ENCODE assay signal across 23 cellular contexts in genomic region chr7:92606985-92607384, GRCh38. TPM values are rescaled to one million over a fixed set of nuclear protein-coding genes. Genes with fewer than 3 reads are reported as not detected.
DNase-seq lines count a peak whose midpoint lies in the region; ATAC-seq and TF ChIP-seq lines count a peak whose summit lies in the region.
"Had no signal": no experiment of that assay in that cellular context is flagged by ENCODE, and none has a peak within 500 bp of the region (broad histone marks: within the 10 kb centered on the region; RNA-seq: fewer than 3 reads in every experiment).

No MANE protein-coding gene starts in this region.

- H3K36me3 ChIP-seq in right atrium auricular region = no peaks in the 10 kb centered on the region

- no peaks in the 10 kb centered on the region for H3K4me1 ChIP-seq in right atrium auricular region
- H3K4me1 ChIP-seq: BLaER1, SJSA1 had no signal

- peaks cover 6% of the 10 kb centered on the region for H3K4me1 Mint-ChIP-seq in activated T-helper 17 cell treated with anti-CD3 and anti-CD28 coated beads, Interleukin-2, amount 50 U/mL, for 72 hours

- no peak overlapping the region for H3K4me3 ChIP-seq in right atrium auricular region
- H3K4me3 ChIP-seq: BLaER1, GM23248, SJSA1 had no signal

- DNase-seq in Right ventricle myocardium superior = no peak
- DNase-seq in right atrium auricular region (ENCODE audit: low spot score) = no peak
- DNase-seq in left ventricle myocardium superior = no peak
- DNase-seq in NCI-H1048 (lab: John Stamatoyannopoulos, UW) = no peak
- DNase-seq in NCI-H2029 (lab: John Stamatoyannopoulos, UW) = no peak
- no peak for DNase-seq in T1000 (lab: John Stamatoyannopoulos, UW)
- DNase-seq: CD4-positive, CD25-positive, alpha-beta regulatory T cell; DMS153; GM23248; H9; NCI-H1092 treated with DMSO at 0.1 percent for 48 hours; NCI-H1436; NCI-H187; NCI-H2107; NCI-H524 treated with DMSO at 0.1 percent for 48 hours; NCI-H82; NK-92 treated with Interleukin-12 subunit alpha and Interleukin-12 subunit beta, amount 100 ng/mL, for 24 hours; PC-3 had no signal

- H3K4me3 Mint-ChIP-seq in activated T-helper 17 cell treated with anti-CD3 and anti-CD28 coated beads, Interleukin-2, amount 50 U/mL, for 72 hours = no peak overlapping the region
- H3K4me3 Mint-ChIP-seq: CD4-positive, CD25-positive, alpha-beta regulatory T cell; H9; IgD-negative memory B cell had no signal

- peak overlapping the region in 1 of 2 donors; percentile 49 for H3K27ac ChIP-seq in right atrium auricular region
- H3K27ac ChIP-seq: BLaER1, GM23248, KMS-11, SJSA1 had no signal

- H3K9me3 ChIP-seq in right atrium auricular region = no peaks in the 10 kb centered on the region
- H3K9me3 ChIP-seq: BLaER1, SJSA1 had no signal

- peaks cover 56% of the 10 kb centered on the region for H3K36me3 Mint-ChIP-seq in activated T-helper 17 cell treated with anti-CD3 and anti-CD28 coated beads, Interleukin-2, amount 50 U/mL, for 72 hours (ENCODE audit: low read depth)
- H3K36me3 Mint-ChIP-seq: CD4-positive, CD25-positive, alpha-beta regulatory T cell; IgD-negative memory B cell had no signal

- no peaks in the 10 kb centered on the region for H3K9me3 Mint-ChIP-seq in activated T-helper 17 cell treated with anti-CD3 and anti-CD28 coated beads, Interleukin-2, amount 50 U/mL, for 72 hours
- H3K9me3 Mint-ChIP-seq: CD4-positive, CD25-positive, alpha-beta regulatory T cell; H9; IgD-negative memory B cell had no signal

- intact Hi-C loops in Right ventricle myocardium superior (cut with DNase I) = no loop called here
- intact Hi-C loops in left ventricle myocardium superior (cut with micrococcal nuclease) = no loop called here

- H3K27ac Mint-ChIP-seq in activated T-helper 17 cell treated with anti-CD3 and anti-CD28 coated beads, Interleukin-2, amount 50 U/mL, for 72 hours = peak overlapping the region; percentile 15
- H3K27ac Mint-ChIP-seq: CD4-positive, CD25-positive, alpha-beta regulatory T cell; H9 had no signal

- no peaks in the 10 kb centered on the region for H3K27me3 Mint-ChIP-seq in activated T-helper 17 cell treated with anti-CD3 and anti-CD28 coated beads, Interleukin-2, amount 50 U/mL, for 72 hours
- H3K27me3 Mint-ChIP-seq: CD4-positive, CD25-positive, alpha-beta regulatory T cell; IgD-negative memory B cell had no signal

- no peak for TF ChIP-seq CTCF in right atrium auricular region (IDR thresholded peaks at IDR 0.05)

- ATAC-seq in Right ventricle myocardium superior (ENCODE audit: poor library complexity) = peak; percentile 51
- no peak for ATAC-seq in activated T-helper 17 cell treated with anti-CD3 and anti-CD28 coated beads, Interleukin-2, amount 50 U/mL, for 72 hours (replicated peaks)
- peak; percentile 76 for ATAC-seq in left ventricle myocardium superior
- ATAC-seq: PC-3 had no signal

- no peaks in the 10 kb centered on the region for H3K27me3 ChIP-seq in right atrium auricular region
- H3K27me3 ChIP-seq: BLaER1, SJSA1 had no signal

RNA-seq across cellular contexts. Expression of gene FAM133B, which starts 16.8 kb away (rescaled TPM):
- 13.6 TPM for total RNA-seq in Right ventricle myocardium superior
- total RNA-seq in right atrium auricular region = 10 to 100 TPM in 1 of 2 donors, 1 to 10 TPM in 1; 9.6 to 11.8 TPM
- total RNA-seq in activated T-helper 17 cell treated with anti-CD3 and anti-CD28 coated beads, Interleukin-2, amount 50 U/mL, for 72 hours = 10 to 100 TPM; 27.9 to 31.4 TPM
- total RNA-seq in left ventricle myocardium superior = 14.8 TPM
